Comparison of ENCODE assay signal across 9 cellular contexts in the genomic region with DNA sequence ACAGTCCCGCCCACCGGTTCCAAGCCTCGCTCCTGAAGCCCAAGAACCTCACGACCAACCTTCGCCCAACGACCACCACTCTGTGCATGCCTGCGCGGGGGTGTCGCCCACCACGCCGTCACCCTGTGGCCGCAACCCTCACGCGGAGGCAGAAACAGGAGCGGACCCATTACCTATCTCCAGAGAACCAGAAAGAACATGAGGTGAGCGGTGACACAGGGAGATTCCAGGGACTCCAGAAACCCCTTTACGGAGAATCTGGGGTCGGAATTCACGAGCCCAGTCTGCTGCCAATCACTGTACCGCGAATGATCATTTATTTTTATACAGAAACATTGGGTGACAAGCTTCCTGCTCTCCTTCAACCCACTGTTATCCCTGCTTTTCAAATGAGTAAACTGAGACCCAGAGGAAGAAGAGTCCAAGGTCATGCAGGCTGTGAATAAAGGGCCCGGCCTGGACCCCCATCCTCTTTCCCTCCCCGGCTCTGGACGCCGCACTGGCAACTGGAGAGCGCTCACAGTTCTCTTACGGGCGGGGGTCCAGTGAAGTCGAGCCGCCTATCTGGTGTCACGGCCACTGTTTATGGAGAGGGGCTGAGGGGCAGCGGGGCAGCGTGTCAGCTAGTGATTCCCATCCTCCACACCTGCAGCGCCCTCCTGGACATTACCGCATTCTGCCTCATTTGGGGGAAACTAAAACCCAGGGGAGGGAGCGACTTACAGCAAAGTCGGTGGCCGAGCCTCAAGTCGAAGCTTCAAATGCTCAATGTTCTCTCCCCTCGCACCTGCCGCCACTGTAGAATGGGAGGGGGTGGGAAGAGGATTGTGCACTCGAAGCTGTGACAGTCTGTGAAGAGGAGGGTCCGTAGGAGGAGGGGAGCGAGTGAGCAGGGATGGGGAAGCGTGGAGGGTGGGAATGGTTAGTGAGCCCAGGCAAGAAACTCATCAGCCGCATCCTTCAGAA. TPM values are rescaled to one million over a fixed set of nuclear protein-coding genes. Genes with fewer than 3 reads are reported as not detected.
DNase-seq lines count a peak whose midpoint lies in the region; ATAC-seq and TF ChIP-seq lines count a peak whose summit lies in the region.
"Had no signal": no experiment of that assay in that cellular context is flagged by ENCODE, and none has a peak within 500 bp of the region (broad histone marks: within the 10 kb centered on the region; RNA-seq: fewer than 3 reads in every experiment).

No MANE protein-coding gene starts in this region.

- H3K36me3 ChIP-seq in OCI-LY7 (ENCODE audit: insufficient read depth, low read length) (peaks cover 6% of the 10 kb centered on the region; the same call in 1 of the 2 replicates), esophagus squamous epithelium (no peaks in the 10 kb centered on the region), psoas muscle (ENCODE audit: insufficient read depth in 1 of 2, low read depth in 1 of 2) (no peaks in the 10 kb centered on the region), body of pancreas (replicated peaks in 1 of 2; ENCODE audit: insufficient read depth in 1 of 2, low read depth in 2 of 2) (no peaks in the 10 kb centered on the region)

- H3K4me1 ChIP-seq in OCI-LY7 (ENCODE audit: insufficient read depth, low read length, poor library complexity, severe bottlenecking), result peaks cover 53% of the 10 kb centered on the region
- H3K4me1 ChIP-seq in esophagus squamous epithelium, result peaks cover 30 to 41% (median 32%) of the 10 kb centered on the region in 3 donors
- peaks cover 28% of the 10 kb centered on the region for H3K4me1 ChIP-seq in psoas muscle
- peaks cover 37% of the 10 kb centered on the region for H3K4me1 ChIP-seq in body of pancreas

- in situ Hi-C loops in G401 (cut with HindIII; ENCODE audit: low sequenced_read_pairs), result no loop called here

- intact Hi-C loops in OCI-LY7 (cut with micrococcal nuclease; ENCODE audit: unreplicated experiment), result loop anchor here (2.0 kb wide), 1 partner anchor 27 kb away; no protein-coding TSS in a partner anchor
- intact Hi-C loops in esophagus squamous epithelium (cut with DNase I), result no loop called here
- intact Hi-C loops in psoas muscle (cut with DNase I), result no loop called here
- intact Hi-C loops in body of pancreas (cut with DNase I), result no loop called here

- no peak for TF ChIP-seq POLR2A in esophagus squamous epithelium (IDR thresholded peaks at IDR 0.05)
- TF ChIP-seq POLR2A in body of pancreas (IDR thresholded peaks at IDR 0.05), result no peak

- WGBS in esophagus squamous epithelium, 2 donors, result 0 to 1% methylated on average over 9 to 33 of the region's 46 CpGs
- WGBS in psoas muscle, 3 donors, result 2% methylated on average over 46 of the region's 46 CpGs
- WGBS in body of pancreas, 2 donors, result 2 to 5% methylated on average over 20 to 46 of the region's 46 CpGs

- H3K27ac ChIP-seq in OCI-LY7 (ENCODE audit: low read depth, low read length, poor library complexity, severe bottlenecking) (peak overlapping the region; percentile 2), esophagus squamous epithelium (no peak overlapping the region), psoas muscle (no peak overlapping the region), body of pancreas (no peak overlapping the region)

- POLR2A ChIA-PET in OCI-LY7 (lab: Charles Lee), result interaction anchor here (0.7 to 1.8 kb wide), 5 partner anchors 9 to 130 kb away, joined by 3 to 5 read pairs (median 4); no protein-coding TSS in a partner anchor

- no TSS peak for BruUV-seq in OCI-LY7 (replicated peaks; lab: Mats Ljungman, UMichigan)

- H3K9me2 ChIP-seq in OCI-LY7 (ENCODE audit: insufficient read depth, low read length), result no peaks in the 10 kb centered on the region

- H3K4me2 ChIP-seq in OCI-LY7 (ENCODE audit: low read length), result peak overlapping the region; percentile 100

- no peak for TF ChIP-seq CTCF in GM20000 (IDR thresholded peaks at IDR 0.05; ENCODE audit: extremely low read depth, missing control alignments)
- no peak for TF ChIP-seq CTCF in OCI-LY7 (conservative IDR thresholded peaks at IDR 0.05; ENCODE audit: low read length)
- TF ChIP-seq CTCF in esophagus squamous epithelium (IDR thresholded peaks at IDR 0.05), result no peak
- TF ChIP-seq CTCF in psoas muscle (IDR thresholded peaks at IDR 0.05), result no peak
- TF ChIP-seq CTCF in body of pancreas (IDR thresholded peaks at IDR 0.05), result no peak

- CTCF ChIA-PET in OCI-LY7 (lab: Charles Lee; ENCODE audit: unreplicated experiment), result interaction anchor here (1.0 to 1.4 kb wide), 4 partner anchors 12 to 39 kb away, joined by 3 to 4 read pairs (median 3); no protein-coding TSS in a partner anchor

- ATAC-seq in psoas muscle (peak in 1 of 4 donors; percentile 4), body of pancreas (no peak)

- peak; percentile 65 for DNase-seq in GM20000 (ENCODE audit: low spot score)
- peak; percentile 47 for DNase-seq in OCI-LY7 (ENCODE audit: low spot score)
- DNase-seq in esophagus squamous epithelium (lab: John Stamatoyannopoulos, UW), result no peak
- no peak for DNase-seq in psoas muscle
- no peak for DNase-seq in G401 (ENCODE audit: low spot score)
- DNase-seq in GF-D8 (lab: John Stamatoyannopoulos, UW), result no peak
- DNase-seq in SHP77 treated with DMSO at 0.1 percent for 48 hours (lab: John Stamatoyannopoulos, UW), result no peak
- no peak for DNase-seq in body of pancreas

- peaks cover 12% of the 10 kb centered on the region; the same call in 1 of the 2 replicates for H3K79me2 ChIP-seq in OCI-LY7 (ENCODE audit: insufficient read depth, low read depth, low read length)

- peak overlapping the region; percentile 84 for H2AFZ ChIP-seq in OCI-LY7 (ENCODE audit: low read length)

- no peaks in the 10 kb centered on the region for H4K20me1 ChIP-seq in OCI-LY7 (ENCODE audit: insufficient read depth, low read length)

- H3K4me3 ChIP-seq in OCI-LY7 (ENCODE audit: low read depth, low read length, poor library complexity, severe bottlenecking) (peak overlapping the region; percentile 90), esophagus squamous epithelium (peak overlapping the region; percentile 43 to 61 (median 52)), psoas muscle (peak overlapping the region; percentile 71), body of pancreas (peak overlapping the region in 1 of 2 donors; percentile 22)

- H3K27me3 ChIP-seq in esophagus squamous epithelium (peaks cover 16 to 100% (median 28%) of the 10 kb centered on the region in 4 donors), psoas muscle (ENCODE audit: insufficient read depth in 3 of 3, low read length in 2 of 3) (peaks cover 0 to 86% (median 40%) of the 10 kb centered on the region in 3 donors), body of pancreas (peaks cover 0 to 44% of the 10 kb centered on the region in 2 donors)

- H3K9me3 ChIP-seq in OCI-LY7 (ENCODE audit: low read length), result no peaks in the 10 kb centered on the region
- H3K9me3 ChIP-seq in esophagus squamous epithelium, result no peaks in the 10 kb centered on the region
- H3K9me3 ChIP-seq in psoas muscle, result no peaks in the 10 kb centered on the region
- H3K9me3 ChIP-seq in body of pancreas, result no peaks in the 10 kb centered on the region

RNA-seq across cellular contexts. Expression of a gene that starts 0.7 kb away (rescaled TPM):
- 14.0 and 23.3 TPM in 2 replicates for total RNA-seq in OCI-LY7 (2014; rRNA removed; shearing (Covaris generic))
- total RNA-seq in OCI-LY7 (2022) (61.0 and 71.6 TPM in 2 replicates), esophagus squamous epithelium (under 1 TPM in 2 of 4 donors, not detected in 2; 0.18 to 0.19 TPM), psoas muscle (under 1 TPM in 3 of 4 donors, not detected in 1; 0.10 to 0.92 (median 0.34) TPM), body of pancreas (not detected)
- polyA plus RNA-seq in psoas muscle, result under 1 TPM; 0.03 to 0.16 (median 0.09) TPM
- 1.3 and 2.6 TPM in 2 replicates for total RNA-seq in G401 (2014; rRNA removed; shearing (Covaris generic))

RNA-seq across cellular contexts. Expression of a gene that starts 11.7 kb away (rescaled TPM):
- 2.7 and 4.7 TPM in 2 replicates for total RNA-seq in OCI-LY7 (2014; rRNA removed; shearing (Covaris generic))
- total RNA-seq in OCI-LY7 (2022) (18.1 and 18.2 TPM in 2 replicates), esophagus squamous epithelium (under 1 TPM in 1 of 4 donors, not detected in 3; 0.38 TPM), psoas muscle (not detected), body of pancreas (1 to 10 TPM in 1 of 2 donors, not detected in 1; 1.3 TPM)
- polyA plus RNA-seq in psoas muscle, result not detected
- not detected in 2 replicates for total RNA-seq in G401 (2014; rRNA removed; shearing (Covaris generic))
- total RNA-seq: HT1080 had no signal

RNA-seq across cellular contexts. Expression of a gene that starts 18.7 kb away (rescaled TPM):
- 2.1 and 6.4 TPM in 2 replicates for total RNA-seq in OCI-LY7 (2014; rRNA removed; shearing (Covaris generic))
- 13.6 and 18.8 TPM in 2 replicates for total RNA-seq in OCI-LY7 (2022)
- total RNA-seq in esophagus squamous epithelium, result not detected
- 100 to 1,000 TPM; 387 to 784 (median 462) TPM for total RNA-seq in psoas muscle
- 100 to 1,000 TPM; 136 to 315 (median 282) TPM for polyA plus RNA-seq in psoas muscle
- not detected in 2 replicates for total RNA-seq in G401 (2014; rRNA removed; shearing (Covaris generic))
- under 1 TPM in 1 of 2 donors, not detected in 1; 0.26 TPM for total RNA-seq in body of pancreas

RNA-seq across cellular contexts. Expression of a gene that starts 44.7 kb away (rescaled TPM):
- total RNA-seq in OCI-LY7 (2014; rRNA removed; shearing (Covaris generic)), result 5.9 and 6.4 TPM in 2 replicates
- total RNA-seq in OCI-LY7 (2022), result 7.2 and 8.5 TPM in 2 replicates
- 1 to 10 TPM in 1 of 4 donors, not detected in 3; 1.1 TPM for total RNA-seq in esophagus squamous epithelium
- under 1 TPM in 1 of 4 donors, not detected in 3; 0.46 TPM for total RNA-seq in psoas muscle
- 1 to 10 TPM in 1 of 3 donors, under 1 TPM in 2; 0.26 to 3.6 (median 0.44) TPM for polyA plus RNA-seq in psoas muscle
- total RNA-seq in G401 (2014; rRNA removed; shearing (Covaris generic)), result not detected in 2 replicates
- 1 to 10 TPM in 1 of 2 donors, not detected in 1; 2.9 TPM for total RNA-seq in body of pancreas

RNA-seq across cellular contexts. Expression of a gene that starts 46.4 kb away (rescaled TPM):
- total RNA-seq in OCI-LY7 (2014; rRNA removed; shearing (Covaris generic)), result 118 and 132 TPM in 2 replicates
- total RNA-seq in OCI-LY7 (2022), result 166 and 173 TPM in 2 replicates
- 10 to 100 TPM; 17.6 to 34.5 (median 22.0) TPM for total RNA-seq in esophagus squamous epithelium
- 1 to 10 TPM; 7.8 to 8.6 (median 8.2) TPM for total RNA-seq in psoas muscle
- 10 to 100 TPM in 1 of 3 donors, 1 to 10 TPM in 2; 5.9 to 13.6 (median 7.3) TPM for polyA plus RNA-seq in psoas muscle
- 52.3 and 69.6 TPM in 2 replicates for total RNA-seq in G401 (2014; rRNA removed; shearing (Covaris generic))
- total RNA-seq in body of pancreas, result 10 to 100 TPM; 18.4 to 36.9 TPM

Comparison
In these comparisons a context has a peak if more than half of its experiments do, and no peak if none do; other contexts are left out.
1. DNase-seq: peak in GM20000 (single experiment) and OCI-LY7 (single experiment); none in esophagus squamous epithelium (single experiment), psoas muscle (0 of 2), G401 (single experiment), GF-D8 (single experiment), SHP77 treated with DMSO at 0.1 percent for 48 hours (single experiment) and body of pancreas (0 of 4).
2. RNA of a gene that starts 18.7 kb away (total RNA-seq): 387 to 784 TPM in psoas muscle; 2.1 to 18.8 TPM in OCI-LY7, 0.26 TPM in body of pancreas, not detected in esophagus squamous epithelium and not detected in G401; every median in the first group is over 10 times any median in the second.